ENCODE assay signal across 9 cellular contexts in genomic region chr11:63020671-63021255, GRCh38. TPM values are rescaled to one million over a fixed set of nuclear protein-coding genes. Genes with fewer than 3 reads are reported as not detected.
DNase-seq lines count a peak whose midpoint lies in the region; ATAC-seq and TF ChIP-seq lines count a peak whose summit lies in the region.
"Had no signal": no experiment of that assay in that cellular context is flagged by ENCODE, and none has a peak within 500 bp of the region (broad histone marks: within the 10 kb centered on the region; RNA-seq: fewer than 3 reads in every experiment).

No MANE protein-coding gene starts in this region.

- H3K27me3 ChIP-seq in Caco-2 (replicated peaks; ENCODE audit: control insufficient read depth, insufficient read depth, low read length), result no peaks in the 10 kb centered on the region

- H3K27ac Mint-ChIP-seq in Caco-2 (ENCODE audit: unreplicated experiment), result no peak overlapping the region
- H3K27ac Mint-ChIP-seq in activated naive CD4-positive, alpha-beta T cell treated with anti-CD3 and anti-CD28 coated beads, Interleukin-2, amount 10 ng/mL, durations not matched to agents 7 days and 5 days, result no peak overlapping the region
- H3K27ac Mint-ChIP-seq in nephron progenitor cell, result no peak overlapping the region

- POLR2A ChIA-PET in Caco-2 (lab: Charles Lee), result no interaction called here

- peaks cover 4% of the 10 kb centered on the region; the same call in 1 of the 2 replicates for H3K4me1 ChIP-seq in Caco-2

- intact Hi-C loops in Caco-2 (cut with micrococcal nuclease; ENCODE audit: unreplicated experiment), result no loop called here

- H3K4me3 Mint-ChIP-seq in Caco-2 (ENCODE audit: unreplicated experiment) (no peak overlapping the region), nephron progenitor cell (no peak overlapping the region)
- H3K4me3 Mint-ChIP-seq in activated naive CD4-positive, alpha-beta T cell treated with anti-CD3 and anti-CD28 coated beads, Interleukin-2, amount 10 ng/mL, durations not matched to agents 7 days and 5 days, result no peak overlapping the region

- peak; percentile 38 to 62 for TF ChIP-seq CTCF in Caco-2 (IDR thresholded peaks at IDR 0.05; ENCODE audit: insufficient read depth in 1 of 2, low read depth in 1 of 2, low read length in 1 of 2, severe bottlenecking in 1 of 2, unreplicated experiment in 1 of 2)
- TF ChIP-seq CTCF in nephron progenitor cell (IDR thresholded peaks at IDR 0.05), result peak; percentile 52

- BruUV-seq in Caco-2 (replicated peaks; lab: Mats Ljungman, UMichigan), result no TSS peak

- H3K36me3 Mint-ChIP-seq in Caco-2 (ENCODE audit: insufficient read depth, unreplicated experiment), result no peaks in the 10 kb centered on the region
- H3K36me3 Mint-ChIP-seq in activated naive CD4-positive, alpha-beta T cell treated with anti-CD3 and anti-CD28 coated beads, Interleukin-2, amount 10 ng/mL, durations not matched to agents 7 days and 5 days, result no peaks in the 10 kb centered on the region
- H3K36me3 Mint-ChIP-seq in nephron progenitor cell (ENCODE audit: low read depth), result no peaks in the 10 kb centered on the region

- CTCF ChIA-PET in Caco-2 (lab: Charles Lee), result interaction anchor here (0.7 to 5.5 kb wide), 3 partner anchors 15 to 249 kb away, joined by 3 to 103 read pairs (median 3); partner anchors contain the start of gene TAF6L
- CTCF ChIA-PET in activated naive CD4-positive, alpha-beta T cell treated with anti-CD3 and anti-CD28 coated beads, Interleukin-2, amount 10 ng/mL, durations not matched to agents 7 days and 5 days (lab: Charles Lee), result interaction anchor here (0.9 to 8.5 kb wide), 8 partner anchors 10 to 116 kb away, joined by 3 to 231 read pairs (median 5); no protein-coding TSS in a partner anchor

- H3K4me1 Mint-ChIP-seq in Caco-2 (ENCODE audit: low read depth, unreplicated experiment), result peaks cover 6% of the 10 kb centered on the region
- H3K4me1 Mint-ChIP-seq in activated naive CD4-positive, alpha-beta T cell treated with anti-CD3 and anti-CD28 coated beads, Interleukin-2, amount 10 ng/mL, durations not matched to agents 7 days and 5 days, result no peaks in the 10 kb centered on the region
- H3K4me1 Mint-ChIP-seq in nephron progenitor cell, result peaks cover 28% of the 10 kb centered on the region

- H3K4me3 ChIP-seq in Caco-2 (ENCODE audit: low read depth, low read length), result no peak overlapping the region

- H3K27me3 Mint-ChIP-seq in Caco-2 (ENCODE audit: insufficient read depth, unreplicated experiment) (no peaks in the 10 kb centered on the region), nephron progenitor cell (ENCODE audit: low read depth, poor library complexity) (peaks cover 41% of the 10 kb centered on the region)
- peaks cover 32% of the 10 kb centered on the region for H3K27me3 Mint-ChIP-seq in activated naive CD4-positive, alpha-beta T cell treated with anti-CD3 and anti-CD28 coated beads, Interleukin-2, amount 10 ng/mL, durations not matched to agents 7 days and 5 days

- H3K9me3 ChIP-seq in Caco-2, result no peaks in the 10 kb centered on the region

- no peak for ATAC-seq in GM18870 (IDR thresholded peaks at IDR 0.05; ENCODE audit: unreplicated experiment)

- peaks cover 9% of the 10 kb centered on the region for H3K9me3 Mint-ChIP-seq in Caco-2 (ENCODE audit: unreplicated experiment)
- no peaks in the 10 kb centered on the region for H3K9me3 Mint-ChIP-seq in activated naive CD4-positive, alpha-beta T cell treated with anti-CD3 and anti-CD28 coated beads, Interleukin-2, amount 10 ng/mL, durations not matched to agents 7 days and 5 days
- H3K9me3 Mint-ChIP-seq in nephron progenitor cell, result no peaks in the 10 kb centered on the region

- peak in 1 of 2 experiments; percentile 27 for DNase-seq in Caco-2
- DNase-seq in HT-29 (ENCODE audit: low spot score), result peak; percentile 30
- peak; percentile 34 for DNase-seq in activated naive CD4-positive, alpha-beta T cell treated with anti-CD3 and anti-CD28 coated beads, Interleukin-2, amount 10 ng/mL, durations not matched to agents 7 days and 5 days
- peak; percentile 31 for DNase-seq in nephron progenitor cell
- DNase-seq in NCI-H1694 (lab: John Stamatoyannopoulos, UW), result no peak
- no peak for DNase-seq in NCI-H2107 (lab: John Stamatoyannopoulos, UW)
- no peak for DNase-seq in NOMO-1 treated with DMSO at 0.1 percent for 48 hours (lab: John Stamatoyannopoulos, UW; ENCODE audit: unreplicated experiment)
- DNase-seq: SW 1271 had no signal

- H3K36me3 ChIP-seq in Caco-2 (ENCODE audit: control insufficient read depth, insufficient read depth, low read length), result no peaks in the 10 kb centered on the region

RNA-seq across cellular contexts. Expression of gene SLC22A8, which starts 5.1 kb away (rescaled TPM):
- not detected in 2 replicates for total RNA-seq in Caco-2 (2022)
- total RNA-seq in HT-29 (2014; rRNA removed; shearing (Covaris generic)), result not detected in 2 replicates

RNA-seq across cellular contexts. Expression of gene SLC22A6, which starts 36.0 kb away (rescaled TPM):
- total RNA-seq in Caco-2 (2022), result not detected in 2 replicates
- total RNA-seq in HT-29 (2014; rRNA removed; shearing (Covaris generic)), result not detected in 2 replicates

Comparison
In these comparisons a context has a peak if more than half of its experiments do, and no peak if none do; other contexts are left out.
1. DNase-seq: peak in HT-29 (single experiment), activated naive CD4-positive, alpha-beta T cell treated with anti-CD3 and anti-CD28 coated beads, Interleukin-2, amount 10 ng/mL, durations not matched to agents 7 days and 5 days (single experiment) and nephron progenitor cell (single experiment); none in NCI-H1694 (single experiment), NCI-H2107 (single experiment) and NOMO-1 treated with DMSO at 0.1 percent for 48 hours (single experiment).